In genomic region chr17:880074-880870, GRCh38 we compare ENCODE assay signal across 9 cellular contexts.
DNase-seq lines count a peak whose midpoint lies in the region; ATAC-seq and TF ChIP-seq lines count a peak whose summit lies in the region.
"Had no signal": no experiment of that assay in that cellular context is flagged by ENCODE, and none has a peak within 500 bp of the region (broad histone marks: within the 10 kb centered on the region; RNA-seq: fewer than 3 reads in every experiment).

No MANE protein-coding gene starts in this region.

- no peaks in the 10 kb centered on the region for H3K9me2 ChIP-seq in MM.1S (replicated peaks; ENCODE audit: insufficient read depth, low read length)

- no peaks in the 10 kb centered on the region for H3K36me3 Mint-ChIP-seq in activated T-helper 2 cell treated with anti-CD3 and anti-CD28 coated beads, Interferon-gamma antibody, Interleukin-2, Interleukin-4, amounts not matched to agents 10 μg/mL and 5 μg/mL and 100 μg/mL, durations not matched to agents 14 hours and 24 hours and 36 hours (ENCODE audit: low read depth)

- no peaks in the 10 kb centered on the region for H4K20me1 ChIP-seq in MM.1S (ENCODE audit: insufficient read depth, low read length)

- H3K4me1 ChIP-seq in MM.1S (ENCODE audit: low read length) (no peaks in the 10 kb centered on the region; the same call in 1 of the 2 replicates), ectodermal cell (ENCODE audit: control insufficient read depth, insufficient read depth, low read length) (peaks cover 13% of the 10 kb centered on the region), lower lobe of right lung (peaks cover 50% of the 10 kb centered on the region), tibial artery (peaks cover 6 to 58% (median 36%) of the 10 kb centered on the region in 4 donors)

- peaks cover 15% of the 10 kb centered on the region for H3K27me3 Mint-ChIP-seq in activated T-helper 2 cell treated with anti-CD3 and anti-CD28 coated beads, Interferon-gamma antibody, Interleukin-2, Interleukin-4, amounts not matched to agents 10 μg/mL and 5 μg/mL and 100 μg/mL, durations not matched to agents 14 hours and 24 hours and 36 hours (ENCODE audit: low read depth)

- no peak overlapping the region for H2AFZ ChIP-seq in MM.1S (ENCODE audit: low read length)

- peaks cover 91% of the 10 kb centered on the region for H3K27me3 ChIP-seq in MM.1S (replicated peaks; ENCODE audit: insufficient read depth, low read length)
- no peaks in the 10 kb centered on the region for H3K27me3 ChIP-seq in ectodermal cell (ENCODE audit: control insufficient read depth, insufficient read depth, low read length, poor library complexity, severe bottlenecking)
- no peaks in the 10 kb centered on the region for H3K27me3 ChIP-seq in lower lobe of right lung (ENCODE audit: low read depth)
- H3K27me3 ChIP-seq in tibial artery, result no peaks in the 10 kb centered on the region

- H3K4me2 ChIP-seq in MM.1S (ENCODE audit: low read depth, low read length), result peak overlapping the region; percentile 34; the same call in 1 of the 2 replicates

- H3K4me3 Mint-ChIP-seq in activated T-helper 2 cell treated with anti-CD3 and anti-CD28 coated beads, Interferon-gamma antibody, Interleukin-2, Interleukin-4, amounts not matched to agents 10 μg/mL and 5 μg/mL and 100 μg/mL, durations not matched to agents 14 hours and 24 hours and 36 hours (ENCODE audit: low read depth), result no peak overlapping the region

- H3K9me3 ChIP-seq in MM.1S (replicated peaks; ENCODE audit: insufficient read depth, low read length) (no peaks in the 10 kb centered on the region), ectodermal cell (ENCODE audit: control insufficient read depth, low read length) (no peaks in the 10 kb centered on the region), lower lobe of right lung (no peaks in the 10 kb centered on the region), tibial artery (no peaks in the 10 kb centered on the region)

- 87 to 88% methylated on average over 11 to 12 of the region's 14 CpGs for WGBS in ectodermal cell, 2 experiments

- no peak overlapping the region for H3K27ac ChIP-seq in MM.1S (ENCODE audit: low read length)
- H3K27ac ChIP-seq in ectodermal cell (ENCODE audit: insufficient read depth, low read depth, low read length, poor library complexity, severe bottlenecking), result peak overlapping the region; percentile 76
- peak overlapping the region; percentile 70 for H3K27ac ChIP-seq in lower lobe of right lung
- H3K27ac ChIP-seq in tibial artery, result peak overlapping the region; percentile 46 to 81

- intact Hi-C loops in lower lobe of right lung (cut with DNase I) (no loop called here), tibial artery (cut with DNase I; ENCODE audit: low total_unique reads) (no loop called here)
- intact Hi-C loops in activated T-helper 2 cell treated with anti-CD3 and anti-CD28 coated beads, Interferon-gamma antibody, Interleukin-2, Interleukin-4, amounts not matched to agents 10 μg/mL and 5 μg/mL and 100 μg/mL, durations not matched to agents 14 hours and 24 hours and 36 hours (cut with micrococcal nuclease), result no loop called here

- H3K27ac Mint-ChIP-seq in activated T-helper 2 cell treated with anti-CD3 and anti-CD28 coated beads, Interferon-gamma antibody, Interleukin-2, Interleukin-4, amounts not matched to agents 10 μg/mL and 5 μg/mL and 100 μg/mL, durations not matched to agents 14 hours and 24 hours and 36 hours, result no peak overlapping the region

- no peak overlapping the region for H3K4me3 ChIP-seq in MM.1S (ENCODE audit: low read length)
- H3K4me3 ChIP-seq in ectodermal cell (ENCODE audit: insufficient read depth, low read depth, low read length), result no peak overlapping the region
- no peak overlapping the region for H3K4me3 ChIP-seq in lower lobe of right lung
- no peak overlapping the region for H3K4me3 ChIP-seq in tibial artery

- no peaks in the 10 kb centered on the region for H3K9me3 Mint-ChIP-seq in activated T-helper 2 cell treated with anti-CD3 and anti-CD28 coated beads, Interferon-gamma antibody, Interleukin-2, Interleukin-4, amounts not matched to agents 10 μg/mL and 5 μg/mL and 100 μg/mL, durations not matched to agents 14 hours and 24 hours and 36 hours

- peaks cover 12% of the 10 kb centered on the region for H3K4me1 Mint-ChIP-seq in activated T-helper 2 cell treated with anti-CD3 and anti-CD28 coated beads, Interferon-gamma antibody, Interleukin-2, Interleukin-4, amounts not matched to agents 10 μg/mL and 5 μg/mL and 100 μg/mL, durations not matched to agents 14 hours and 24 hours and 36 hours (ENCODE audit: low read depth)

- ATAC-seq in lower lobe of right lung, result peak; percentile 3 to 45

- no peak overlapping the region for H3K9ac ChIP-seq in MM.1S (ENCODE audit: low read length)

- H3F3A ChIP-seq in MM.1S (ENCODE audit: insufficient read depth, low read length), result no peaks in the 10 kb centered on the region

- H3K36me3 ChIP-seq in MM.1S (replicated peaks; ENCODE audit: insufficient read depth, low read length), result no peaks in the 10 kb centered on the region
- no peaks in the 10 kb centered on the region for H3K36me3 ChIP-seq in ectodermal cell (ENCODE audit: control insufficient read depth, insufficient read depth, low read length)
- no peaks in the 10 kb centered on the region for H3K36me3 ChIP-seq in lower lobe of right lung
- H3K36me3 ChIP-seq in tibial artery, result no peaks in the 10 kb centered on the region

- TF ChIP-seq CTCF in MM.1S (IDR thresholded peaks at IDR 0.05; ENCODE audit: low read length), result no peak
- TF ChIP-seq CTCF in lower lobe of right lung (IDR thresholded peaks at IDR 0.05), result no peak
- TF ChIP-seq CTCF in tibial artery (IDR thresholded peaks at IDR 0.05), result no peak

- DNase-seq in MM.1S (no peak), lower lobe of right lung (no peak), tibial artery (no peak), superior temporal gyrus (ENCODE audit: extremely low spot score) (no peak)
- no peak for DNase-seq in activated T-helper 2 cell treated with anti-CD3 and anti-CD28 coated beads, Interferon-gamma antibody, Interleukin-2, Interleukin-4, amounts not matched to agents 10 μg/mL and 5 μg/mL and 100 μg/mL, durations not matched to agents 14 hours and 24 hours and 36 hours (ENCODE audit: low spot score)
- DNase-seq in stimulated activated CD4-positive, alpha-beta T cell treated with anti-CD3 and anti-CD28 coated beads, Interleukin-4, amount 100 ng/mL, for 4 hours, result no peak
- no peak for DNase-seq in central memory CD4-positive, alpha-beta T cell
- DNase-seq: activated gamma-delta T cell had no signal

- H3K79me2 ChIP-seq in MM.1S (ENCODE audit: low read length), result no peaks in the 10 kb centered on the region
